In genomic region chr10:49742683-49743463, GRCh38 we compare ENCODE assay signal across 28 cellular contexts.
"Had no signal": no experiment of that assay in that cellular context is flagged by ENCODE, and none has a peak within 500 bp of the region (broad histone marks: within the 10 kb centered on the region; RNA-seq: fewer than 3 reads in every experiment).

No MANE protein-coding gene starts in this region.

- H3K4me1 Mint-ChIP-seq: activated CD4-positive, alpha-beta T cell treated with anti-CD3 and anti-CD28 coated beads for 36 hours; activated naive CD4-positive, alpha-beta T cell treated with anti-CD3 and anti-CD28 coated beads, Interleukin-2, amount 50 U/mL, for 24 hours; activated naive CD8-positive, alpha-beta T cell treated with anti-CD3 and anti-CD28 coated beads, Interleukin-2, amount 50 U/mL, for 24 hours; activated T-helper 17 cell treated with anti-CD3 and anti-CD28 coated beads, Interleukin-2, amount 50 U/mL, for 72 hours; mesothelial cell of epicardium; naive B cell; nephron progenitor cell; stimulated activated memory B cell treated with anti-CD40 and anti-IgM and Interleukin-4, amounts not matched to agents 10 μg/mL and 1 μg/mL and 100 μg/mL, for 72 hours; stimulated activated naive CD8-positive, alpha-beta T cell treated with anti-CD3 and anti-CD28 coated beads, Interleukin-15, amount 100 ng/mL, for 72 hours had no signal

- H3K27me3 Mint-ChIP-seq: activated CD4-positive, alpha-beta memory T cell treated with anti-CD3 and anti-CD28 coated beads for 36 hours; activated CD4-positive, alpha-beta T cell treated with anti-CD3 and anti-CD28 coated beads for 36 hours; activated naive CD8-positive, alpha-beta T cell treated with anti-CD3 and anti-CD28 coated beads, Interleukin-2, amount 50 U/mL, for 24 hours; activated T-helper 17 cell treated with anti-CD3 and anti-CD28 coated beads, Interleukin-2, amount 50 U/mL, for 72 hours; stimulated activated memory B cell treated with anti-CD40 and anti-IgM and Interleukin-4, amounts not matched to agents 10 μg/mL and 1 μg/mL and 100 μg/mL, for 72 hours had no signal

- H3K36me3 Mint-ChIP-seq: activated CD4-positive, alpha-beta memory T cell treated with anti-CD3 and anti-CD28 coated beads for 36 hours; activated naive CD4-positive, alpha-beta T cell treated with anti-CD3 and anti-CD28 coated beads, Interleukin-2, amount 50 U/mL, for 24 hours; naive B cell; stimulated activated memory B cell treated with anti-CD40 and anti-IgM and Interleukin-4, amounts not matched to agents 10 μg/mL and 1 μg/mL and 100 μg/mL, for 72 hours had no signal

- DNase-seq: activated CD4-positive, alpha-beta memory T cell treated with anti-CD3 and anti-CD28 coated beads for 36 hours; activated CD4-positive, alpha-beta T cell treated with anti-CD3 and anti-CD28 coated beads for 36 hours; activated CD4-positive, CD25-positive, alpha-beta regulatory T cell; activated gamma-delta T cell treated with Interleukin-2 at 50 U/mL for 16 hours; activated naive CD8-positive, alpha-beta T cell treated with anti-CD3 and anti-CD28 coated beads, Interleukin-2, amount 50 U/mL, for 24 hours; activated T-cell treated with anti-CD3 and anti-CD28 coated beads, Interleukin-2, amount 50 U/mL, for 4 hours; amygdala; caudate nucleus; effector CD4-positive, alpha-beta T cell; esophagus squamous epithelium; foreskin melanocyte; heart right ventricle; left ventricle myocardium inferior; mammary epithelial cell; naive B cell; nephron progenitor cell; psoas muscle; sigmoid colon; small intestine; stimulated activated CD4-positive, alpha-beta T cell treated with anti-CD3 and anti-CD28 coated beads, Interleukin-1b, Interleukin-23, amount 100 ng/mL, for 48 hours; stimulated activated CD4-positive, alpha-beta T cell treated with anti-CD3 and anti-CD28 coated beads, Interleukin-4, amount 100 ng/mL, for 4 hours; stimulated activated CD8-positive, alpha-beta memory T cell treated with anti-CD3 and anti-CD28 coated beads, Interleukin-4, amount 100 ng/mL, for 48 hours; stimulated activated naive CD8-positive, alpha-beta T cell treated with anti-CD3 and anti-CD28 coated beads, Interleukin-15, amount 100 ng/mL, for 72 hours; thyroid gland had no signal

- H3K27ac Mint-ChIP-seq: activated CD4-positive, alpha-beta memory T cell treated with anti-CD3 and anti-CD28 coated beads for 36 hours; activated CD4-positive, alpha-beta T cell treated with anti-CD3 and anti-CD28 coated beads for 36 hours; activated naive CD4-positive, alpha-beta T cell treated with anti-CD3 and anti-CD28 coated beads, Interleukin-2, amount 50 U/mL, for 24 hours; activated naive CD8-positive, alpha-beta T cell treated with anti-CD3 and anti-CD28 coated beads, Interleukin-2, amount 50 U/mL, for 24 hours; activated T-helper 17 cell treated with anti-CD3 and anti-CD28 coated beads, Interleukin-2, amount 50 U/mL, for 72 hours; mesothelial cell of epicardium; nephron progenitor cell; stimulated activated memory B cell treated with anti-CD40 and anti-IgM and Interleukin-4, amounts not matched to agents 10 μg/mL and 1 μg/mL and 100 μg/mL, for 72 hours; stimulated activated naive CD8-positive, alpha-beta T cell treated with anti-CD3 and anti-CD28 coated beads, Interleukin-15, amount 100 ng/mL, for 72 hours had no signal

- H3K4me3 Mint-ChIP-seq: activated CD4-positive, alpha-beta memory T cell treated with anti-CD3 and anti-CD28 coated beads for 36 hours; activated CD4-positive, alpha-beta T cell treated with anti-CD3 and anti-CD28 coated beads for 36 hours; activated naive CD4-positive, alpha-beta T cell treated with anti-CD3 and anti-CD28 coated beads, Interleukin-2, amount 50 U/mL, for 24 hours; activated naive CD8-positive, alpha-beta T cell treated with anti-CD3 and anti-CD28 coated beads, Interleukin-2, amount 50 U/mL, for 24 hours; activated T-cell treated with anti-CD3 and anti-CD28 coated beads, Interleukin-2, amount 50 U/mL, for 4 hours; activated T-helper 17 cell treated with anti-CD3 and anti-CD28 coated beads, Interleukin-2, amount 50 U/mL, for 72 hours; mesothelial cell of epicardium; naive B cell; nephron progenitor cell; stimulated activated memory B cell treated with anti-CD40 and anti-IgM and Interleukin-4, amounts not matched to agents 10 μg/mL and 1 μg/mL and 100 μg/mL, for 72 hours; stimulated activated naive CD8-positive, alpha-beta T cell treated with anti-CD3 and anti-CD28 coated beads, Interleukin-15, amount 100 ng/mL, for 72 hours had no signal

- H3K9me3 Mint-ChIP-seq: activated CD4-positive, alpha-beta memory T cell treated with anti-CD3 and anti-CD28 coated beads for 36 hours; activated naive CD4-positive, alpha-beta T cell treated with anti-CD3 and anti-CD28 coated beads, Interleukin-2, amount 50 U/mL, for 24 hours; activated T-cell treated with anti-CD3 and anti-CD28 coated beads, Interleukin-2, amount 50 U/mL, for 4 hours; activated T-helper 17 cell treated with anti-CD3 and anti-CD28 coated beads, Interleukin-2, amount 50 U/mL, for 72 hours; mesothelial cell of epicardium; nephron progenitor cell had no signal
